10 cellular contexts compared by ENCODE assay signal in the genomic region with DNA sequence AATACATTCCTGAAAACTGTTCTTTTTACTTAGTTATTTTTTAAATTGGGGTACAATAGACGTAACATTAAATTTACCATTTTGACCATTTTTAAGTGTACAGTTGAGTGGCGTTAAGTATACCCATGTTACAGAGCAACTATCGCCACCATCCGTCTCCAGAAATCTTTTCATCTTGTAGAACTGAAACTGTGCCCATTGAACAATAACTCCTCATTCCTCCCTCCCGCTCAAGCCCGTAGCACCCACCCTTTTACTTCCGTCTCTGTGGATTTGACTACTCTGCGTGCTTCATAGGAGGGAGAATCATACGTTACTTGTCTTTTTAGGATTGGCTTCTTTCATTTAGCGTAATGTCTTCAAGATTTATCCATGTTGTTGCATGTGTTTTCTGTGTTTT. TPM values are rescaled to one million over a fixed set of nuclear protein-coding genes. Genes with fewer than 3 reads are reported as not detected.
DNase-seq lines count a peak whose midpoint lies in the region; ATAC-seq lines count a peak whose summit lies in the region.
"Had no signal": no experiment of that assay in that cellular context is flagged by ENCODE, and none has a peak within 500 bp of the region (broad histone marks: within the 10 kb centered on the region; RNA-seq: fewer than 3 reads in every experiment).

No MANE protein-coding gene starts in this region.

- peak overlapping the region; percentile 78 for H3K4me3 Mint-ChIP-seq in stimulated activated naive CD8-positive, alpha-beta T cell treated with anti-CD3 and anti-CD28 coated beads, Interleukin-15, Interleukin-2, amounts not matched to agents 100 ng/mL and 50 ng/mL, for 24 hours
- peak overlapping the region; percentile 76 for H3K4me3 Mint-ChIP-seq in activated naive CD8-positive, alpha-beta T cell treated with anti-CD3 and anti-CD28 coated beads for 36 hours

- ATAC-seq in stimulated activated naive CD8-positive, alpha-beta T cell treated with anti-CD3 and anti-CD28 coated beads, Interleukin-15, Interleukin-2, amounts not matched to agents 100 U/mL and 50 U/mL, for 24 hours = no peak
- ATAC-seq in HG03432 (IDR thresholded peaks at IDR 0.05; ENCODE audit: unreplicated experiment) = peak; percentile 24
- no peak for ATAC-seq in HG03280 (IDR thresholded peaks at IDR 0.05; ENCODE audit: unreplicated experiment)
- ATAC-seq in HG02623 (IDR thresholded peaks at IDR 0.05; ENCODE audit: unreplicated experiment) = no peak
- ATAC-seq in GM21526 (IDR thresholded peaks at IDR 0.05; ENCODE audit: low FRiP score, unreplicated experiment) = no peak

- DNase-seq in stimulated activated naive CD8-positive, alpha-beta T cell treated with anti-CD3 and anti-CD28 coated beads, Interleukin-15, Interleukin-2, amounts not matched to agents 100 U/mL and 50 U/mL, for 24 hours = no peak
- no peak for DNase-seq in activated naive CD8-positive, alpha-beta T cell treated with anti-CD3 and anti-CD28 coated beads for 36 hours
- DNase-seq in SKM-1 treated with dmso at 0.1 percent for 144 hours (lab: John Stamatoyannopoulos, UW; ENCODE audit: unreplicated experiment) = no peak
- DNase-seq: NCI-H2081 treated with DMSO at 0.1 percent for 48 hours, T1000 had no signal

- H3K27me3 Mint-ChIP-seq in stimulated activated naive CD8-positive, alpha-beta T cell treated with anti-CD3 and anti-CD28 coated beads, Interleukin-15, Interleukin-2, amounts not matched to agents 100 ng/mL and 50 ng/mL, for 24 hours = no peaks in the 10 kb centered on the region
- no peaks in the 10 kb centered on the region for H3K27me3 Mint-ChIP-seq in activated naive CD8-positive, alpha-beta T cell treated with anti-CD3 and anti-CD28 coated beads for 36 hours

- H3K4me1 Mint-ChIP-seq in stimulated activated naive CD8-positive, alpha-beta T cell treated with anti-CD3 and anti-CD28 coated beads, Interleukin-15, Interleukin-2, amounts not matched to agents 100 ng/mL and 50 ng/mL, for 24 hours (ENCODE audit: low read depth) = peaks cover 97% of the 10 kb centered on the region
- H3K4me1 Mint-ChIP-seq in activated naive CD8-positive, alpha-beta T cell treated with anti-CD3 and anti-CD28 coated beads for 36 hours = peaks cover 88% of the 10 kb centered on the region

- H3K36me3 Mint-ChIP-seq in stimulated activated naive CD8-positive, alpha-beta T cell treated with anti-CD3 and anti-CD28 coated beads, Interleukin-15, Interleukin-2, amounts not matched to agents 100 ng/mL and 50 ng/mL, for 24 hours (ENCODE audit: low read depth) = peaks cover 49% of the 10 kb centered on the region
- peaks cover 68% of the 10 kb centered on the region for H3K36me3 Mint-ChIP-seq in activated naive CD8-positive, alpha-beta T cell treated with anti-CD3 and anti-CD28 coated beads for 36 hours

- no peaks in the 10 kb centered on the region for H3K9me3 Mint-ChIP-seq in stimulated activated naive CD8-positive, alpha-beta T cell treated with anti-CD3 and anti-CD28 coated beads, Interleukin-15, Interleukin-2, amounts not matched to agents 100 ng/mL and 50 ng/mL, for 24 hours
- H3K9me3 Mint-ChIP-seq in activated naive CD8-positive, alpha-beta T cell treated with anti-CD3 and anti-CD28 coated beads for 36 hours = peaks cover 4% of the 10 kb centered on the region

- H3K27ac Mint-ChIP-seq in stimulated activated naive CD8-positive, alpha-beta T cell treated with anti-CD3 and anti-CD28 coated beads, Interleukin-15, Interleukin-2, amounts not matched to agents 100 ng/mL and 50 ng/mL, for 24 hours = peak overlapping the region; percentile 98
- peak overlapping the region; percentile 98 for H3K27ac Mint-ChIP-seq in activated naive CD8-positive, alpha-beta T cell treated with anti-CD3 and anti-CD28 coated beads for 36 hours

RNA-seq across cellular contexts. Expression of gene TMEM131L, which starts 55.3 kb away (rescaled TPM):
- total RNA-seq in activated naive CD8-positive, alpha-beta T cell treated with anti-CD3 and anti-CD28 coated beads for 36 hours = 10 to 100 TPM; 45.4 to 48.1 TPM
